8 cellular contexts compared by ENCODE assay signal in genomic region chr12:79689041-79689476, GRCh38. TPM values are rescaled to one million over a fixed set of nuclear protein-coding genes. Genes with fewer than 3 reads are reported as not detected.
DNase-seq lines count a peak whose midpoint lies in the region; ATAC-seq, FAIRE-seq and TF ChIP-seq lines count a peak whose summit lies in the region.

No MANE protein-coding gene starts in this region.

- no peak overlapping the region for H2AK5ac ChIP-seq in IMR-90 (ENCODE audit: low read depth, low read length)

- no peak for DNase-seq in GM12891 (ENCODE audit: insufficient read length, low spot score)
- DNase-seq in IMR-90: no peak
- DNase-seq in central memory CD8-positive, alpha-beta T cell (ENCODE audit: low spot score in 2 of 2): no peak
- DNase-seq in naive B cell: no peak
- DNase-seq in HUDEP-2 (lab: John Stamatoyannopoulos, UW; ENCODE audit: unreplicated experiment in 76 of 76): no peak
- DNase-seq in DMS153 (lab: John Stamatoyannopoulos, UW): no peak
- DNase-seq in occipital lobe (lab: John Stamatoyannopoulos, UW): no peak
- DNase-seq in DMS 273 (lab: John Stamatoyannopoulos, UW; ENCODE audit: unreplicated experiment): no peak

- dilution Hi-C loops in IMR-90 (cut with HindIII; ENCODE audit: low sequenced_read_pairs, unreplicated experiment): no loop called here

- H3K9me3 Mint-ChIP-seq in central memory CD8-positive, alpha-beta T cell: no peaks in the 10 kb centered on the region
- no peaks in the 10 kb centered on the region for H3K9me3 Mint-ChIP-seq in naive B cell

- peak overlapping the region; percentile 100 for H3K4me2 ChIP-seq in IMR-90 (ENCODE audit: low read depth, low read length)

- H3K4me1 Mint-ChIP-seq in central memory CD8-positive, alpha-beta T cell: peaks cover 28% of the 10 kb centered on the region
- H3K4me1 Mint-ChIP-seq in naive B cell: peaks cover 33 to 44% (median 35%) of the 10 kb centered on the region in 3 donors

- 0 out of 2 replicates have a peak overlapping the region, but pooled peaks have one; percentile 14 for H4K91ac ChIP-seq in IMR-90 (ENCODE audit: insufficient read depth, low read depth, low read length)

- no peak for TF ChIP-seq POLR2A in GM12891 (IDR thresholded peaks at IDR 0.05; ENCODE audit: low read depth, low read length)
- no peak for TF ChIP-seq POLR2A in IMR-90 (IDR thresholded peaks at IDR 0.05; ENCODE audit: low read depth, low read length)

- H3K23ac ChIP-seq in IMR-90 (ENCODE audit: low read depth, low read length): peak overlapping the region; percentile 55; the same call in 1 of the 2 replicates

- peak overlapping the region; percentile 47; the same call in 1 of the 2 replicates for H3K18ac ChIP-seq in IMR-90 (ENCODE audit: low read depth, low read length)

- H3K9ac ChIP-seq in IMR-90 (ENCODE audit: low read depth, low read length): peak overlapping the region; percentile 78

- H3K27ac Mint-ChIP-seq in central memory CD8-positive, alpha-beta T cell (ENCODE audit: low read depth): no peak overlapping the region
- H3K27ac Mint-ChIP-seq in naive B cell: peak overlapping the region; percentile 91 to 98 (median 96)

- no peaks in the 10 kb centered on the region for H3K36me3 Mint-ChIP-seq in central memory CD8-positive, alpha-beta T cell (ENCODE audit: insufficient read depth)
- H3K36me3 Mint-ChIP-seq in naive B cell: no peaks in the 10 kb centered on the region

- H2AFZ ChIP-seq in IMR-90 (replicated peaks; ENCODE audit: low read length, poor library complexity): peak overlapping the region; percentile 95

- CTCF ChIA-PET in IMR-90 (lab: Yijun Ruan, JAX): no interaction called here

- peaks cover 75% of the 10 kb centered on the region for H3K27me3 Mint-ChIP-seq in central memory CD8-positive, alpha-beta T cell
- H3K27me3 Mint-ChIP-seq in naive B cell: no peaks in the 10 kb centered on the region

- peak overlapping the region; percentile 47 for H3K27ac ChIP-seq in IMR-90 (ENCODE audit: insufficient read depth, low read length)

- H3K27me3 ChIP-seq in IMR-90 (ENCODE audit: control insufficient read depth, insufficient read depth, low read length): no peaks in the 10 kb centered on the region

- POLR2A ChIA-PET in IMR-90 (lab: Charles Lee; ENCODE audit: unreplicated experiment): interaction anchor here (1.4 kb wide), 1 partner anchor 123 kb away, joined by 3 read pairs; no protein-coding TSS in a partner anchor

- TF ChIP-seq RAD21 in IMR-90 (IDR thresholded peaks at IDR 0.05; ENCODE audit: low read length): no peak

- no CpG with 5 or more reads among the region's 6 CpGs for WGBS in IMR-90 (ENCODE audit: extremely low coverage in 2 of 2, insufficient read length in 1 of 2), 2 experiments

- in situ Hi-C loops in IMR-90 (cut with MboI; ENCODE audit: low sequenced_read_pairs): loop anchor here (5.0 kb wide), 1 partner anchor 267 kb away; no protein-coding TSS in a partner anchor

- H2BK20ac ChIP-seq in IMR-90 (ENCODE audit: low read depth, low read length): no peak overlapping the region

- peak; percentile 56 for FAIRE-seq in GM12891 (lab: Jason Lieb, UNC)

- H4K8ac ChIP-seq in IMR-90 (ENCODE audit: low read depth in 2 of 2, low read length in 2 of 2): peak overlapping the region; percentile 18 to 36; a peak in 1 of 4 replicates

- H3K36me3 ChIP-seq in IMR-90 (ENCODE audit: control insufficient read depth, insufficient read depth, low read length): no peaks in the 10 kb centered on the region

- peak overlapping the region; percentile 42; the same call in 1 of the 2 replicates for H3K56ac ChIP-seq in IMR-90 (ENCODE audit: extremely low read depth, insufficient read depth, low read length)

- peak overlapping the region; percentile 47; the same call in 1 of the 2 replicates for H4K5ac ChIP-seq in IMR-90 (ENCODE audit: low read depth, low read length)

- H2BK15ac ChIP-seq in IMR-90 (ENCODE audit: low read depth, low read length): no peak overlapping the region; the same call in 2 of the 3 replicates

- intact Hi-C loops in IMR-90 (cut with micrococcal nuclease): loop anchor here (5.0 to 10.0 kb wide), 2 partner anchors 67 to 104 kb away; no protein-coding TSS in a partner anchor

- no peaks in the 10 kb centered on the region for H3K9me3 ChIP-seq in IMR-90 (ENCODE audit: control insufficient read depth, insufficient read depth, low read length)

- H3K4ac ChIP-seq in IMR-90 (ENCODE audit: low read depth, low read length): peak overlapping the region; percentile 42

- peak overlapping the region; percentile 96 for H3K4me3 ChIP-seq in IMR-90 (ENCODE audit: insufficient read depth, low read depth, low read length)

- H3K4me1 ChIP-seq in IMR-90 (ENCODE audit: control insufficient read depth, insufficient read depth, low read length): peaks cover 12% of the 10 kb centered on the region; the same call in 1 of the 2 replicates

- peak overlapping the region; percentile 50 for H2BK5ac ChIP-seq in IMR-90 (ENCODE audit: low read depth, low read length, poor library complexity, severe bottlenecking)

- no peak for TF ChIP-seq CTCF in IMR-90 (conservative IDR thresholded peaks at IDR 0.05; ENCODE audit: low read depth, low read length)

- peaks cover 5% of the 10 kb centered on the region; the same call in 1 of the 2 replicates for H3K9me1 ChIP-seq in IMR-90 (ENCODE audit: insufficient read depth, low read length)

- ATAC-seq in IMR-90 (ENCODE audit: low read depth) (no peak), naive B cell (ENCODE audit: low read depth in 2 of 2) (peak; percentile 11 to 13)
- no peak for ATAC-seq in central memory CD8-positive, alpha-beta T cell (replicated peaks; ENCODE audit: extremely low read depth, poor library complexity, severe bottlenecking)

- BruUV-seq in IMR-90 (replicated peaks; lab: Mats Ljungman, UMichigan): no TSS peak

- H2BK120ac ChIP-seq in IMR-90 (ENCODE audit: low read depth, low read length): no peak overlapping the region

- H3K79me1 ChIP-seq in IMR-90 (ENCODE audit: low read depth in 1 of 2, low read length in 2 of 2): peaks cover 6 to 40% of the 10 kb centered on the region in 2 experiments; a peak in 3 of 4 replicates

- H3K14ac ChIP-seq in IMR-90 (replicated peaks; ENCODE audit: low read depth, low read length): peak overlapping the region; percentile 16

- peak overlapping the region; percentile 72 for H3K4me3 Mint-ChIP-seq in central memory CD8-positive, alpha-beta T cell
- peak overlapping the region; percentile 85 to 95 (median 92) for H3K4me3 Mint-ChIP-seq in naive B cell

- peak overlapping the region; percentile 71 for H2AK9ac ChIP-seq in IMR-90 (replicated peaks; ENCODE audit: low read depth, low read length, poor library complexity)

- peaks cover 18% of the 10 kb centered on the region for H4K20me1 ChIP-seq in IMR-90 (ENCODE audit: insufficient read depth, low read length)

TF ChIP-seq in GM12891, 5 proteins besides CTCF, POLR2A, EP300 and RAD21:
- no peak for TF ChIP-seq PAX5 (IDR thresholded peaks at IDR 0.05; ENCODE audit: insufficient read depth, low read length, severe bottlenecking)

TF ChIP-seq in IMR-90, 13 proteins besides CTCF, POLR2A, EP300 and RAD21:
- peak; percentile 66 for TF ChIP-seq BHLHE40 (IDR thresholded peaks at IDR 0.05; ENCODE audit: low read depth, low read length)
- no peak for TF ChIP-seq SMC3 (IDR thresholded peaks at IDR 0.05; ENCODE audit: low read depth, low read length)
- TF ChIP-seq USF2 (IDR thresholded peaks at IDR 0.05; ENCODE audit: low read depth, low read length): no peak
- no peak for TF ChIP-seq RCOR1 (IDR thresholded peaks at IDR 0.05; ENCODE audit: insufficient replicate concordance, low read length)
- TF ChIP-seq MAFK (IDR thresholded peaks at IDR 0.05; ENCODE audit: low read depth, low read length): no peak
- no peak for TF ChIP-seq CEBPB (IDR thresholded peaks at IDR 0.05; ENCODE audit: low read depth, low read length)

RNA-seq across cellular contexts. Expression of gene PAWR, which starts 1.7 kb away (rescaled TPM):
- polyA plus RNA-seq in GM12891 (2012; ENCODE audit: low read depth, missing spikeins): 7.6 TPM
- 13.6 and 34.4 TPM in 2 replicates for total RNA-seq in IMR-90 (2012; rRNA removed)
- polyA plus RNA-seq in IMR-90 (2012; rRNA removed): 13.2 and 13.3 TPM in 2 replicates
- 9.8 and 10.8 TPM in 2 replicates for polyA plus RNA-seq in IMR-90 (2012; cell fraction: cytosol; rRNA removed)
- 18.7 and 33.9 TPM in 2 replicates for polyA plus RNA-seq in IMR-90 (2012; cell fraction: nucleus; rRNA removed; ENCODE audit: low replicate concordance)
- 10 to 100 TPM; 15.8 to 29.9 (median 20.3) TPM for polyA plus RNA-seq in naive B cell (ENCODE audit: low read depth in 6 of 6)
- total RNA-seq in occipital lobe: 21.1 TPM

Comparison
In these comparisons a context has a peak if more than half of its experiments do, and no peak if none do; other contexts are left out.
1. ATAC-seq: peak in naive B cell (2 of 2); none in IMR-90 (single experiment) and central memory CD8-positive, alpha-beta T cell (single experiment).